ENCODE assay signal across 23 cellular contexts in the genomic region with DNA sequence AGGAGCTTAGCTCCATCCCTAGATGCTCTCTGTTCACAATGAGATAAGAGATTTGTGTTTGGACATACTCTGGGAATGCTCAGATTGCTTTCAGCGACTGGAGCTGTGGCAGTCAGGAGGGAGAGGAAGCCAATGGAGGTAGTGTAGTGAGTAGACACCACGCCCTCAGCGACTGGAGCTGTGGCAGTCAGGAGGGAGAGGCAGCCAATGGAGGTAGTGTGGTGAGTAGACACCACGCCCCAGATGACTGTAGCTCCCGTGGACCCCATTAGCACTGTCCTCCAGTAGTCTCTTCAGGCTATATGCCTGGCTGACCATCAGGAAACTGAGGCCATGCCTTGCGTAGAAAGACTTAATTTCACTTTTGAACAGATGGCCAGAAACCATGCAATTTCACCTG.
"Had no signal": no experiment of that assay in that cellular context is flagged by ENCODE, and none has a peak within 500 bp of the region (broad histone marks: within the 10 kb centered on the region; RNA-seq: fewer than 3 reads in every experiment).

No MANE protein-coding gene starts in this region.

- H3K79me2 ChIP-seq: hepatocyte, parathyroid adenoma had no signal

- H3K4me1 ChIP-seq: foreskin keratinocyte, left ventricle myocardium inferior, lower lobe of right lung, parathyroid adenoma, psoas muscle, right lobe of liver, tibial artery, upper lobe of right lung, vagina had no signal

- H3K27ac ChIP-seq: foreskin keratinocyte, hepatocyte, left ventricle myocardium inferior, lower lobe of right lung, neural progenitor cell, parathyroid adenoma, psoas muscle, right lobe of liver, tibial artery, upper lobe of right lung, vagina had no signal

- H3K27me3 ChIP-seq: foreskin keratinocyte, hepatocyte, neural progenitor cell, right lobe of liver, tibial artery, upper lobe of right lung, vagina had no signal

- H3K4me2 ChIP-seq: hepatocyte, neural progenitor cell had no signal

- H3K36me3 ChIP-seq: left ventricle myocardium inferior, lower lobe of right lung, neural progenitor cell, right lobe of liver, tibial artery, upper lobe of right lung, vagina had no signal

- DNase-seq: effector CD4-positive, alpha-beta T cell; endodermal cell; erythroblast; foreskin keratinocyte; kidney; left cardiac atrium; left ventricle myocardium inferior; lower lobe of right lung; midbrain; occipital lobe; psoas muscle; retina; right lobe of liver; stimulated activated CD4-positive, alpha-beta T cell treated with anti-CD3 and anti-CD28 coated beads, Interleukin-4, amount 100 ng/mL, for 1 hour; stimulated activated CD8-positive, alpha-beta memory T cell treated with anti-CD3 and anti-CD28 coated beads, Interleukin-4, amount 100 ng/mL, for 48 hours; tibial artery; upper lobe of right lung had no signal

- H3K4me3 ChIP-seq: hepatocyte, left ventricle myocardium inferior, lower lobe of right lung, neural progenitor cell, psoas muscle, right lobe of liver, tibial artery, upper lobe of right lung, vagina had no signal

- H3K9ac ChIP-seq: neural progenitor cell, parathyroid adenoma had no signal

- ATAC-seq: foreskin keratinocyte; left cardiac atrium; lower lobe of right lung; natural killer cell treated with Interleukin-12 subunit alpha and Interleukin-12 subunit beta and Interleukin-15 and Interleukin-18, amount 100 ng/mL, for 72 hours; psoas muscle; right lobe of liver; stimulated activated effector memory CD8-positive, alpha-beta T cell treated with anti-CD3 and anti-CD28 coated beads, Interleukin-12 subunit alpha, Interleukin-12 subunit beta, amount 100 ng/mL, for 72 hours; upper lobe of right lung had no signal

- H2AFZ ChIP-seq: hepatocyte, neural progenitor cell, parathyroid adenoma had no signal

- H3K9me3 ChIP-seq: lower lobe of right lung, psoas muscle, right lobe of liver, tibial artery, upper lobe of right lung, vagina had no signal
